ENCODE assay signal across 6 cellular contexts in genomic region chr14:19198341-19198740, GRCh38.
A peak's percentile ranks its signal among the peaks of the same experiment; 100 is the strongest.
DNase-seq lines count a peak whose midpoint lies in the region; ATAC-seq and TF ChIP-seq lines count a peak whose summit lies in the region.
"Not testable (repeated sequence)": the region's sequence is repeated elsewhere in the genome, so short reads cannot be mapped to it uniquely, and the experiment has no call there.

No MANE protein-coding gene starts in this region.

- peak; percentile 24 for DNase-seq in CD14-positive monocyte (ENCODE audit: low spot score)
- DNase-seq in coronary artery (ENCODE audit: low spot score): peak; percentile 11
- DNase-seq in cardiac septum (ENCODE audit: low spot score): peak; percentile 75
- DNase-seq in mesenteric fat pad (ENCODE audit: low spot score): peak; percentile 81
- not testable (repeated sequence) for DNase-seq in upper lobe of right lung

- not testable (repeated sequence) for H3K9me3 Mint-ChIP-seq in CD14-positive monocyte; stimulated activated memory B cell treated with anti-CD40 and anti-IgM and Interleukin-4, amounts not matched to agents 10 μg/mL and 1 μg/mL and 100 μg/mL, for 72 hours

- not testable (repeated sequence) for H3K27me3 Mint-ChIP-seq in CD14-positive monocyte (ENCODE audit: low read depth in 3 of 3); stimulated activated memory B cell treated with anti-CD40 and anti-IgM and Interleukin-4, amounts not matched to agents 10 μg/mL and 1 μg/mL and 100 μg/mL, for 72 hours

- intact Hi-C loops in CD14-positive monocyte (cut with micrococcal nuclease); cardiac septum (cut with DNase I); upper lobe of right lung (cut with DNase I): not testable (repeated sequence)

- peak; percentile 22 for ATAC-seq in stimulated activated memory B cell treated with anti-CD40 and anti-IgM and Interleukin-4, amounts not matched to agents 10 μg/mL and 1 μg/mL and 100 μg/mL, for 72 hours
- ATAC-seq in upper lobe of right lung: peak; percentile 11

- not testable (repeated sequence) for H3K36me3 Mint-ChIP-seq in CD14-positive monocyte; stimulated activated memory B cell treated with anti-CD40 and anti-IgM and Interleukin-4, amounts not matched to agents 10 μg/mL and 1 μg/mL and 100 μg/mL, for 72 hours

- H3K4me3 Mint-ChIP-seq in CD14-positive monocyte; stimulated activated memory B cell treated with anti-CD40 and anti-IgM and Interleukin-4, amounts not matched to agents 10 μg/mL and 1 μg/mL and 100 μg/mL, for 72 hours: not testable (repeated sequence)

- not testable (repeated sequence) for H3K27me3 ChIP-seq in upper lobe of right lung

- not testable (repeated sequence) for H3K4me1 Mint-ChIP-seq in CD14-positive monocyte; stimulated activated memory B cell treated with anti-CD40 and anti-IgM and Interleukin-4, amounts not matched to agents 10 μg/mL and 1 μg/mL and 100 μg/mL, for 72 hours

- H3K27ac ChIP-seq in coronary artery, upper lobe of right lung: not testable (repeated sequence)

- not testable (repeated sequence) for H3K36me3 ChIP-seq in upper lobe of right lung

- not testable (repeated sequence) for H3K27ac Mint-ChIP-seq in CD14-positive monocyte; stimulated activated memory B cell treated with anti-CD40 and anti-IgM and Interleukin-4, amounts not matched to agents 10 μg/mL and 1 μg/mL and 100 μg/mL, for 72 hours

- not testable (repeated sequence) for H3K4me1 ChIP-seq in upper lobe of right lung

- not testable (repeated sequence) for H3K9me3 ChIP-seq in upper lobe of right lung

- H3K4me3 ChIP-seq in coronary artery, upper lobe of right lung: not testable (repeated sequence)

- TF ChIP-seq CTCF in CD14-positive monocyte (IDR thresholded peaks at IDR 0.05); coronary artery (IDR thresholded peaks at IDR 0.05); upper lobe of right lung (IDR thresholded peaks at IDR 0.05): not testable (repeated sequence)
